17 cellular contexts compared by ENCODE assay signal in genomic region chr16:27749547-27749875, GRCh38.
DNase-seq lines count a peak whose midpoint lies in the region; ATAC-seq, FAIRE-seq and TF ChIP-seq lines count a peak whose summit lies in the region.
"Had no signal": no experiment of that assay in that cellular context is flagged by ENCODE, and none has a peak within 500 bp of the region (broad histone marks: within the 10 kb centered on the region; RNA-seq: fewer than 3 reads in every experiment).

No MANE protein-coding gene starts in this region.

- no peak overlapping the region for H4K91ac ChIP-seq in trophoblast cell (ENCODE audit: low read depth, low read length)

- H3K27me3 ChIP-seq in GM23248 (replicated peaks; ENCODE audit: insufficient read depth) (no peaks in the 10 kb centered on the region), astrocyte (ENCODE audit: insufficient read depth, low read length) (no peaks in the 10 kb centered on the region), trophoblast cell (ENCODE audit: insufficient read depth, low read length) (no peaks in the 10 kb centered on the region)
- H3K27me3 ChIP-seq: BE2C, SJCRH30 had no signal

- H2BK120ac ChIP-seq in trophoblast cell (ENCODE audit: insufficient read depth, low read length, poor library complexity) = no peak overlapping the region

- H3K9ac ChIP-seq in GM23248 (no peak overlapping the region; the same call in 1 of the 2 replicates), astrocyte (ENCODE audit: low read length) (no peak overlapping the region), kidney (ENCODE audit: low read length in 2 of 2) (no peak overlapping the region), trophoblast cell (ENCODE audit: low read length) (no peak overlapping the region)

- H3K4me1 ChIP-seq in GM23248 (ENCODE audit: insufficient read depth) (peaks cover 10% of the 10 kb centered on the region), astrocyte (ENCODE audit: insufficient read depth, low read length) (peaks cover 11% of the 10 kb centered on the region), kidney (ENCODE audit: control insufficient read depth in 1 of 2, insufficient read depth in 1 of 2, low read depth in 1 of 2, low read length in 2 of 2) (peaks cover 0 to 2% of the 10 kb centered on the region in 2 donors), trophoblast cell (ENCODE audit: control insufficient read depth in 1 of 2, insufficient read depth in 2 of 2, low read length in 2 of 2) (peaks cover 7 to 12% of the 10 kb centered on the region in 2 experiments)
- H3K4me1 ChIP-seq: SJCRH30 had no signal

- peak overlapping the region; percentile 1 for H2AK5ac ChIP-seq in trophoblast cell (ENCODE audit: low read length)

- no peak overlapping the region for H3K4me3 Mint-ChIP-seq in astrocyte (ENCODE audit: unreplicated experiment)
- H3K4me3 Mint-ChIP-seq in mesothelial cell of epicardium = no peak overlapping the region
- H3K4me3 Mint-ChIP-seq: CD4-positive, alpha-beta T cell had no signal

- H2BK5ac ChIP-seq in trophoblast cell (ENCODE audit: low read depth, low read length, poor library complexity) = no peak overlapping the region

- peak overlapping the region; percentile 0 for H3K14ac ChIP-seq in trophoblast cell (ENCODE audit: low read length)

- H3K4me3 ChIP-seq in GM23248 (no peak overlapping the region), astrocyte (ENCODE audit: insufficient read depth, low read depth, low read length) (no peak overlapping the region), kidney (ENCODE audit: low read length in 2 of 2) (no peak overlapping the region), trophoblast cell (ENCODE audit: low read depth, low read length) (no peak overlapping the region)
- H3K4me3 ChIP-seq: SJCRH30 had no signal

- DNase-seq in GM23248 = no peak
- no peak for DNase-seq in astrocyte (ENCODE audit: low read depth)
- DNase-seq in kidney = peak; percentile 68
- no peak for DNase-seq in trophoblast cell
- no peak for DNase-seq in NCI-H1105 (lab: John Stamatoyannopoulos, UW)
- DNase-seq in mesothelial cell of epicardium (ENCODE audit: low spot score in 2 of 2, unreplicated experiment in 2 of 2) = no peak
- DNase-seq in left lobe of liver (ENCODE audit: low spot score) = no peak
- DNase-seq: DMS79; NCI-H1694 treated with DMSO at 0.1 percent for 48 hours; NCI-H748 treated with DMSO at 0.1 percent for 48 hours; NK-92 treated with Interleukin-12 subunit alpha and Interleukin-12 subunit beta, amount 100 ng/mL, for 24 hours had no signal

- no peaks in the 10 kb centered on the region for H4K20me1 ChIP-seq in GM23248 (ENCODE audit: insufficient read depth)
- no peaks in the 10 kb centered on the region for H4K20me1 ChIP-seq in astrocyte (ENCODE audit: insufficient read depth, low read length)

- H2AFZ ChIP-seq in GM23248 (no peak overlapping the region), astrocyte (ENCODE audit: low read depth, low read length) (no peak overlapping the region), trophoblast cell (ENCODE audit: insufficient read depth, low read length, poor library complexity) (no peak overlapping the region)

- in situ Hi-C loops in GM23248 (cut with MboI) = no loop called here

- no peak overlapping the region for H3K4ac ChIP-seq in trophoblast cell (ENCODE audit: low read depth, low read length)

- FAIRE-seq in astrocyte (lab: Jason Lieb, UNC) = no peak
- FAIRE-seq in kidney (lab: Jason Lieb, UNC) = no peak
- FAIRE-seq: A204.1 had no signal

- no peaks in the 10 kb centered on the region for H3K79me1 ChIP-seq in trophoblast cell (ENCODE audit: low read length)

- H3K27ac Mint-ChIP-seq in astrocyte (ENCODE audit: unreplicated experiment) (no peak overlapping the region), mesothelial cell of epicardium (no peak overlapping the region)
- H3K27ac Mint-ChIP-seq: CD4-positive, alpha-beta T cell; IgD-negative memory B cell had no signal

- no peak overlapping the region for H3K18ac ChIP-seq in trophoblast cell (ENCODE audit: low read length)

- no peaks in the 10 kb centered on the region; the same call in 1 of the 2 replicates for H3F3A ChIP-seq in GM23248 (ENCODE audit: insufficient read depth)

- H3K4me2 ChIP-seq in GM23248 (ENCODE audit: unreplicated experiment) = peak overlapping the region; percentile 19
- peak overlapping the region; percentile 35 for H3K4me2 ChIP-seq in astrocyte (ENCODE audit: low read length)
- no peak overlapping the region for H3K4me2 ChIP-seq in trophoblast cell (ENCODE audit: low read length)

- no peaks in the 10 kb centered on the region for H3K79me2 ChIP-seq in GM23248 (ENCODE audit: insufficient read depth)
- no peaks in the 10 kb centered on the region for H3K79me2 ChIP-seq in astrocyte (ENCODE audit: insufficient read depth, low read length)
- no peaks in the 10 kb centered on the region for H3K79me2 ChIP-seq in trophoblast cell (ENCODE audit: control insufficient read depth, insufficient read depth, low read length, poor library complexity)

- H3K36me3 Mint-ChIP-seq in astrocyte (ENCODE audit: low read depth, unreplicated experiment) (peaks cover 19% of the 10 kb centered on the region), mesothelial cell of epicardium (peaks cover 17% of the 10 kb centered on the region)

- H3K27me3 Mint-ChIP-seq in astrocyte (ENCODE audit: low read depth, unreplicated experiment) = no peaks in the 10 kb centered on the region
- H3K27me3 Mint-ChIP-seq in mesothelial cell of epicardium (ENCODE audit: low read depth) = no peaks in the 10 kb centered on the region
- H3K27me3 Mint-ChIP-seq: CD4-positive, alpha-beta T cell; IgD-negative memory B cell had no signal

- H3K23ac ChIP-seq in trophoblast cell (ENCODE audit: low read length) = no peak overlapping the region

- TF ChIP-seq CTCF in astrocyte (IDR thresholded peaks at IDR 0.05; ENCODE audit: insufficient read depth, low read depth, low read length) = no peak
- no peak for TF ChIP-seq CTCF in kidney (IDR thresholded peaks at IDR 0.05; ENCODE audit: borderline replicate concordance, extremely low read depth, insufficient read depth)
- TF ChIP-seq CTCF in mesothelial cell of epicardium (IDR thresholded peaks at IDR 0.05; ENCODE audit: unreplicated experiment) = no peak

- H3K27ac ChIP-seq in GM23248 (peak overlapping the region; percentile 53; the same call in 1 of the 2 replicates), astrocyte (ENCODE audit: low read depth, low read length) (peak overlapping the region; percentile 24), kidney (ENCODE audit: low read depth in 2 of 2, low read length in 2 of 2) (no peak overlapping the region), trophoblast cell (ENCODE audit: low read depth, low read length) (no peak overlapping the region)
- H3K27ac ChIP-seq: SJCRH30 had no signal

- no peak overlapping the region for H2BK12ac ChIP-seq in trophoblast cell (ENCODE audit: low read length)

- H3K9me3 Mint-ChIP-seq in astrocyte (ENCODE audit: unreplicated experiment) (peaks cover 1% of the 10 kb centered on the region), mesothelial cell of epicardium (peaks cover 7% of the 10 kb centered on the region)
- H3K9me3 Mint-ChIP-seq: CD4-positive, alpha-beta T cell; IgD-negative memory B cell had no signal

- no peaks in the 10 kb centered on the region for H3K9me2 ChIP-seq in GM23248 (ENCODE audit: insufficient read depth)

- no peaks in the 10 kb centered on the region for H3K36me3 ChIP-seq in GM23248 (ENCODE audit: low read depth)
- H3K36me3 ChIP-seq in astrocyte (ENCODE audit: insufficient read depth, low read length) = no peaks in the 10 kb centered on the region
- peaks cover 0 to 3% of the 10 kb centered on the region in 2 donors for H3K36me3 ChIP-seq in kidney (ENCODE audit: control insufficient read depth in 1 of 2, insufficient read depth in 2 of 2, low read length in 2 of 2)
- H3K36me3 ChIP-seq in trophoblast cell (ENCODE audit: control insufficient read depth in 1 of 2, insufficient read depth in 2 of 2, low read length in 2 of 2) = peaks cover 9 to 13% of the 10 kb centered on the region in 2 experiments
- H3K36me3 ChIP-seq: BE2C, SJCRH30 had no signal

- no peak overlapping the region for H4K8ac ChIP-seq in trophoblast cell (ENCODE audit: low read depth, low read length)

- WGBS in GM23248 (ENCODE audit: low coverage in 1 of 2, low lambda C conversion rate in 2 of 2, missing lambda C conversion rate in 2 of 2), 2 experiments = 97 to 98% methylated on average over 12 to 16 of the region's 16 CpGs
- WGBS in trophoblast cell (ENCODE audit: extremely low coverage, insufficient coverage, insufficient read length) = no CpG with 5 or more reads among the region's 16 CpGs

- H3K9me3 ChIP-seq in GM23248 (ENCODE audit: low read depth) = no peaks in the 10 kb centered on the region
- H3K9me3 ChIP-seq in astrocyte (ENCODE audit: insufficient read depth, low read depth, low read length) = no peaks in the 10 kb centered on the region
- no peaks in the 10 kb centered on the region for H3K9me3 ChIP-seq in kidney (ENCODE audit: control insufficient read depth in 1 of 2, low read length in 2 of 2)
- H3K9me3 ChIP-seq in trophoblast cell (ENCODE audit: insufficient read depth, low read depth, low read length) = peaks cover 2% of the 10 kb centered on the region
- H3K9me3 ChIP-seq: BE2C, SJCRH30 had no signal

- H4K12ac ChIP-seq in trophoblast cell (ENCODE audit: low read depth, low read length) = no peak overlapping the region

- peaks cover 4% of the 10 kb centered on the region for H3K4me1 Mint-ChIP-seq in astrocyte (ENCODE audit: low read depth, unreplicated experiment)
- H3K4me1 Mint-ChIP-seq in mesothelial cell of epicardium = peaks cover 15% of the 10 kb centered on the region

- no peak for ATAC-seq in GM18861 (IDR thresholded peaks at IDR 0.05; ENCODE audit: unreplicated experiment)
- no peak for ATAC-seq in left lobe of liver

- intact Hi-C loops in kidney (cut with DNase I) = no loop called here

Comparison
In these comparisons a context has a peak if more than half of its experiments do, and no peak if none do; other contexts are left out.
1. H3K27ac ChIP-seq: peak in GM23248 (single experiment) and astrocyte (single experiment); none in kidney (0 of 2) and trophoblast cell (single experiment).